Comparison of ENCODE assay signal across 9 cellular contexts in the genomic region with DNA sequence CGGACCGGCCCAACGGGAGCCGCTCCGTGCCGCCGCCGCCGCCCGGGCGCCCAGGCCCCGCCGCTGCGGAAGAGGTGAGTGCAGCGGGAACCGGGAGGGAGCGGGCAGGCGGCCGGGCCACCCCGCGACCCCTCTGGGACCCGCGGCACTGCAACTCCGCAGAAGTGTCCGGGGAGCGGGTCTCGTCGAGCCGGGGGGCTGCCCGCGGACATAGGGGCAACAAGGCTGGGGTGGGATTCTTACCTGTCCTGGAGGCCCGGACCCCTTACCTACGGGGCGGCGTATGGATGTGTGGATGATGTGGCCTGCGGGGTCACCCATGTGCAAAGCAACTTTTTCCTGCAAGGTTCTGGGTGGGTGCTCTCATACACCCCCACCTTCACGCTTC. TPM values are rescaled to one million over a fixed set of nuclear protein-coding genes. Genes with fewer than 3 reads are reported as not detected.
DNase-seq lines count a peak whose midpoint lies in the region; ATAC-seq and TF ChIP-seq lines count a peak whose summit lies in the region.
"Had no signal": no experiment of that assay in that cellular context is flagged by ENCODE, and none has a peak within 500 bp of the region (broad histone marks: within the 10 kb centered on the region; RNA-seq: fewer than 3 reads in every experiment).

No MANE protein-coding gene starts in this region.

- H3K9me2 ChIP-seq in HCT116 (ENCODE audit: insufficient read depth) = no peaks in the 10 kb centered on the region

- H3K4me2 ChIP-seq in HCT116 (ENCODE audit: low read length) = peak overlapping the region; percentile 78

- peak overlapping the region; percentile 71 to 74 for H3K4me3 Mint-ChIP-seq in activated T-cell treated with anti-CD3 and anti-CD28 coated beads, Interleukin-2, amount 50 U/mL, for 72 hours

- TF ChIP-seq POLR2A in HCT116 (IDR thresholded peaks at IDR 0.05; ENCODE audit: borderline replicate concordance, extremely low read depth, insufficient read depth, insufficient read length) = no peak
- no peak for TF ChIP-seq POLR2A in spleen (IDR thresholded peaks at IDR 0.05)

- H3K9ac ChIP-seq in HCT116 (ENCODE audit: low read length) = peak overlapping the region; percentile 65

- no peak for TF ChIP-seq RAD21 in HCT116 (IDR thresholded peaks at IDR 0.05; ENCODE audit: low read depth)

- no peak overlapping the region for H2AFZ ChIP-seq in HCT116 (ENCODE audit: low read depth, low read length, poor library complexity, severe bottlenecking)

- DNase-seq in HCT116 (ENCODE audit: low read depth, low spot score) (no peak), spleen (no peak), SIG-M5 (lab: John Stamatoyannopoulos, UW) (no peak), NCI-H2107 (lab: John Stamatoyannopoulos, UW) (no peak), inferior parietal cortex (ENCODE audit: extremely low spot score) (no peak)
- DNase-seq in activated T-cell treated with anti-CD3 and anti-CD28 coated beads, Interleukin-2, amount 50 U/mL, for 72 hours = no peak

- H3K4me1 ChIP-seq in HCT116 (ENCODE audit: control insufficient read depth in 1 of 2, insufficient read depth in 2 of 2, low read length in 2 of 2) = peaks cover 10 to 41% of the 10 kb centered on the region in 2 experiments
- H3K4me1 ChIP-seq in spleen = peaks cover 8 to 91% (median 51%) of the 10 kb centered on the region in 6 donors

- CTCF ChIA-PET in HCT116 (lab: Charles Lee) = no interaction called here

- H3K4me1 Mint-ChIP-seq in activated T-cell treated with anti-CD3 and anti-CD28 coated beads, Interleukin-2, amount 50 U/mL, for 72 hours (ENCODE audit: low read depth) = peaks cover 11% of the 10 kb centered on the region

- H4K20me1 ChIP-seq in HCT116 (ENCODE audit: insufficient read depth) = no peaks in the 10 kb centered on the region

- no peak overlapping the region for H3K27ac Mint-ChIP-seq in activated T-cell treated with anti-CD3 and anti-CD28 coated beads, Interleukin-2, amount 50 U/mL, for 72 hours

- no peaks in the 10 kb centered on the region for H3K9me3 ChIP-seq in HCT116 (ENCODE audit: control insufficient read depth in 1 of 2, insufficient read depth in 1 of 2, low read depth in 1 of 2, low read length in 2 of 2)
- no peaks in the 10 kb centered on the region for H3K9me3 ChIP-seq in spleen

- H3K27me3 ChIP-seq in HCT116 (ENCODE audit: insufficient read depth, low read length) (no peaks in the 10 kb centered on the region), spleen (replicated peaks in 1 of 7) (peaks cover 0 to 47% (median 20%) of the 10 kb centered on the region in 7 donors)

- TF ChIP-seq CTCF in HCT116 (IDR thresholded peaks at IDR 0.05 in 2 of 3, conservative IDR thresholded peaks at IDR 0.05 in 1 of 3; ENCODE audit: borderline replicate concordance in 1 of 3, insufficient read depth in 1 of 3, low read depth in 2 of 3, low read length in 2 of 3) = no peak
- no peak for TF ChIP-seq CTCF in spleen (IDR thresholded peaks at IDR 0.05 in 8 of 11, conservative IDR thresholded peaks at IDR 0.05 in 3 of 11)

- no peaks in the 10 kb centered on the region for H3K9me3 Mint-ChIP-seq in activated T-cell treated with anti-CD3 and anti-CD28 coated beads, Interleukin-2, amount 50 U/mL, for 72 hours

- H3K27me3 Mint-ChIP-seq in activated T-cell treated with anti-CD3 and anti-CD28 coated beads, Interleukin-2, amount 50 U/mL, for 72 hours (ENCODE audit: low read depth) = peaks cover 41% of the 10 kb centered on the region

- POLR2A ChIA-PET in HCT116 (lab: Charles Lee) = no interaction called here

- RAD21 ChIA-PET in HCT116 (lab: Charles Lee; ENCODE audit: low non-redundant PET in 1 of 2, low total read pairs in 2 of 2, uncharacterized antibody in 2 of 2, unreplicated experiment in 2 of 2) = no interaction called here

- no TSS peak for BruUV-seq in HCT116 (replicated peaks; lab: Mats Ljungman, UMichigan)

- H3K27ac ChIP-seq in HCT116 (ENCODE audit: low read depth, low read length) (peak overlapping the region; percentile 80; the same call in 1 of the 2 replicates), spleen (peak overlapping the region; percentile 11 to 82 (median 74))

- ATAC-seq in HCT116 (no peak), GM18858 (IDR thresholded peaks at IDR 0.05; ENCODE audit: unreplicated experiment) (no peak)
- ATAC-seq in activated T-cell treated with anti-CD3 and anti-CD28 coated beads, Interleukin-2, amount 50 U/mL, for 72 hours (replicated peaks in 1 of 2) = no peak

- H3K4me3 ChIP-seq in HCT116 (replicated peaks in 1 of 2; ENCODE audit: low read depth in 1 of 2, low read length in 2 of 2) (peak overlapping the region; percentile 56 to 67), iPS-11a (ENCODE audit: low read depth, low read length) (peak overlapping the region; percentile 75), spleen (peak overlapping the region; percentile 43 to 83 (median 55))

- H3K36me3 Mint-ChIP-seq in activated T-cell treated with anti-CD3 and anti-CD28 coated beads, Interleukin-2, amount 50 U/mL, for 72 hours (ENCODE audit: insufficient read depth in 2 of 2) = no peaks in the 10 kb centered on the region

- H3K36me3 ChIP-seq in HCT116 (ENCODE audit: control insufficient read depth in 1 of 2, insufficient read depth in 2 of 2, low read length in 2 of 2) (no peaks in the 10 kb centered on the region; a peak in 1 of 4 replicates), spleen (no peaks in the 10 kb centered on the region)

- WGBS in spleen, 5 donors = 2 to 10% (median 3%) methylated on average over 6 to 37 of the region's 37 CpGs

- H3K79me2 ChIP-seq in HCT116 (ENCODE audit: insufficient read depth, low read length) = no peaks in the 10 kb centered on the region

- intact Hi-C loops in HCT116 (cut with micrococcal nuclease) (no loop called here), spleen (cut with DNase I; ENCODE audit: low total_unique reads) (no loop called here)

TF ChIP-seq in HCT116, 20 proteins besides CTCF, POLR2A, EP300 and RAD21:
- TF ChIP-seq SIN3A (IDR thresholded peaks at IDR 0.05; ENCODE audit: low read depth) = no peak
- no peak for TF ChIP-seq FOSL1 (IDR thresholded peaks at IDR 0.05; ENCODE audit: low read depth)
- TF ChIP-seq ELF1 (IDR thresholded peaks at IDR 0.05; ENCODE audit: borderline replicate concordance, low read depth) = no peak
- TF ChIP-seq ZBTB33 (IDR thresholded peaks at IDR 0.05; ENCODE audit: extremely low read depth, insufficient replicate concordance, low read length) = no peak
- no peak for TF ChIP-seq TCF7L2 (IDR thresholded peaks at IDR 0.05; ENCODE audit: borderline replicate concordance, extremely low read depth, insufficient read depth, insufficient read length)
- TF ChIP-seq CBX3 (IDR thresholded peaks at IDR 0.05; ENCODE audit: low read depth) = no peak
- TF ChIP-seq EGR1 (IDR thresholded peaks at IDR 0.05; ENCODE audit: low read depth) = no peak
- no peak for TF ChIP-seq POLR2AphosphoS5 (IDR thresholded peaks at IDR 0.05; ENCODE audit: low read depth, low read length)
- TF ChIP-seq SRF (IDR thresholded peaks at IDR 0.05; ENCODE audit: low read depth) = no peak
- no peak for TF ChIP-seq ZNF274 (IDR thresholded peaks at IDR 0.05; ENCODE audit: low read depth, low read length)
- TF ChIP-seq JUND (IDR thresholded peaks at IDR 0.05) = no peak
TF ChIP-seq in HCT116: peak in this region for 0.

RNA-seq across cellular contexts. Expression of gene SEMA3F, which starts 0.4 kb away (rescaled TPM):
- total RNA-seq in HCT116 (2021; ENCODE audit: unreplicated experiment) (15.7 TPM), spleen (100 to 1,000 TPM in 3 of 7 donors, 10 to 100 TPM in 4; 56.1 to 205 (median 98.8) TPM)
- polyA plus RNA-seq in HCT116 (2012) = 17.5 and 21.1 TPM in 2 replicates
- total RNA-seq in activated T-cell treated with anti-CD3 and anti-CD28 coated beads, Interleukin-2, amount 50 U/mL, for 72 hours = under 1 TPM in 1 of 2 donors, not detected in 1; 0.25 TPM
- 10 to 100 TPM; 16.9 to 34.2 (median 31.7) TPM for polyA plus RNA-seq in spleen

RNA-seq across cellular contexts. Expression of gene GNAT1, which starts 35.9 kb away (rescaled TPM):
- total RNA-seq in HCT116 (2021; ENCODE audit: unreplicated experiment) (not detected), spleen (under 1 TPM in 2 of 7 donors, not detected in 5; 0.18 to 0.44 TPM)
- polyA plus RNA-seq in HCT116 (2012) = 0.13 and 0.30 TPM in 2 replicates
- total RNA-seq in activated T-cell treated with anti-CD3 and anti-CD28 coated beads, Interleukin-2, amount 50 U/mL, for 72 hours = not detected
- polyA plus RNA-seq in spleen = under 1 TPM in 1 of 3 donors, not detected in 2; 0.05 TPM
- polyA plus RNA-seq: liver had no signal

RNA-seq across cellular contexts. Expression of gene SLC38A3, which starts 49.6 kb away (rescaled TPM):
- total RNA-seq in HCT116 (2021; ENCODE audit: unreplicated experiment) = 3.1 TPM
- 4.3 and 4.6 TPM in 2 replicates for polyA plus RNA-seq in HCT116 (2012)
- not detected for total RNA-seq in activated T-cell treated with anti-CD3 and anti-CD28 coated beads, Interleukin-2, amount 50 U/mL, for 72 hours
- total RNA-seq in spleen = not detected
- polyA plus RNA-seq in spleen = under 1 TPM in 2 of 3 donors, not detected in 1; 0.02 to 0.07 TPM

Comparison
In these comparisons a context has a peak if more than half of its experiments do, and no peak if none do; other contexts are left out.
1. RNA of gene SEMA3F, which starts 0.4 kb away (total RNA-seq): 56.1 to 205 TPM in spleen and 15.7 TPM in HCT116 (single experiment); 0.25 TPM in activated T-cell treated with anti-CD3 and anti-CD28 coated beads, Interleukin-2, amount 50 U/mL, for 72 hours; every median in the first group is over 10 times any median in the second.
2. Peak in every context shown above with its lines, with median percentiles within 50 percentile points of each other: H3K4me3 ChIP-seq.